In the genomic region with DNA sequence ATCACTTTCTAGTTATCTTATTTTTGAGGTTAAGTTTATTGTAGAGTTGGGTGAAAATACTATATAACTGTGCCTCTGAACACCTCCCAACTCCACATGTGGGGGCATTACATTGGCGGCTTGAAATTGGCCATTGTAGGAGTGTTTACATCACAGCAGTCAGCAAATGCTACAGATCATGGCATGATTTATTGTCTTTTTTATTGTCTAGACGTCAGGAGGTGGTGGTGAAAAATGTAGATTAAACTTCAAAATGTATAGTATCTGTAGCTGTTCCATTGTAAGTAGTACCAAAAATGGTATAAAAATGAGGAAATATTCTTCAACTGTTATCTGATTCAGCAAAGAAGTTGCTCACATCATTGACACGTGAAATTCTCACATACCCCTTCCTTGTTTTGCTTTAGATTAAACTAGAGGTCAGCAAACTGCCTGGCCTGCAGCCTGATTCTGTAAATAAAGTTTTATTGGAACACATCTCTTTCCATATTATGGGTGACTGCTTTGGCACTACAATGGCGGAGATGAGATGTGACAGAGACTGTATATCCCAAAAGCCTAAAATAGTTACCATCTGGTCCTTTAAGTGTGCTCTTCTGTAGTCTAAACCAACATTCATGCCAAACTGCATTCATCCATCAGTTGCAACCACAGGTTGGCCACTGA, we compare ENCODE assay signal across 24 cellular contexts.
"Had no signal": no experiment of that assay in that cellular context is flagged by ENCODE, and none has a peak within 500 bp of the region (broad histone marks: within the 10 kb centered on the region; RNA-seq: fewer than 3 reads in every experiment).

No MANE protein-coding gene starts in this region.

- H3K4me3 ChIP-seq: esophagus muscularis mucosa, gastrocnemius medialis, left ventricle myocardium inferior, lower lobe of right lung, sigmoid colon, skin epidermis, testis, tibial nerve, upper lobe of right lung, vagina had no signal

- H3K27ac Mint-ChIP-seq: immature natural killer cell; memory B cell; nephron progenitor cell; stimulated activated naive B cell treated with anti-CD40 and anti-IgM and Interleukin-4, amounts not matched to agents 10 μg/mL and 1 μg/mL and 100 μg/mL, for 72 hours had no signal

- H3K4me1 ChIP-seq: vagina had no signal

- DNase-seq: effector memory CD4-positive, alpha-beta T cell; gastrocnemius medialis; glutamatergic neuron; immature natural killer cell; left ventricle myocardium inferior; lower lobe of right lung; naive B cell; nephron progenitor cell; posterior cingulate gyrus; sigmoid colon; stimulated activated CD4-positive, alpha-beta T cell treated with anti-CD3 and anti-CD28 coated beads, Interleukin-2, amount 100 ng/mL, for 24 hours; stimulated activated CD4-positive, alpha-beta T cell treated with anti-CD3 and anti-CD28 coated beads, Interleukin-4, amount 100 ng/mL, for 4 hours; stimulated activated naive B cell treated with anti-CD40 and anti-IgM and Interleukin-4, amounts not matched to agents 10 μg/mL and 1 μg/mL and 100 μg/mL, for 72 hours; stimulated activated naive CD8-positive, alpha-beta T cell treated with anti-CD3 and anti-CD28 coated beads, Interleukin-15, amount 100 ng/mL, for 72 hours; testis; upper lobe of right lung had no signal

- H3K9me3 ChIP-seq: esophagus muscularis mucosa, gastrocnemius medialis, left ventricle myocardium inferior, lower lobe of right lung, sigmoid colon, testis, tibial nerve, upper lobe of right lung, vagina had no signal

- H3K27ac ChIP-seq: epithelial cell of prostate, esophagus muscularis mucosa, gastrocnemius medialis, left ventricle myocardium inferior, lower lobe of right lung, sigmoid colon, skin epidermis, tibial nerve, upper lobe of right lung, vagina had no signal

- H3K4me3 Mint-ChIP-seq: immature natural killer cell; memory B cell; naive B cell; nephron progenitor cell; stimulated activated naive B cell treated with anti-CD40 and anti-IgM and Interleukin-4, amounts not matched to agents 10 μg/mL and 1 μg/mL and 100 μg/mL, for 72 hours; stimulated activated naive CD8-positive, alpha-beta T cell treated with anti-CD3 and anti-CD28 coated beads, Interleukin-15, amount 100 ng/mL, for 72 hours had no signal

- H3K36me3 ChIP-seq: esophagus muscularis mucosa, gastrocnemius medialis, left ventricle myocardium inferior, lower lobe of right lung, sigmoid colon, tibial nerve, upper lobe of right lung, vagina had no signal

- H3K27me3 ChIP-seq: esophagus muscularis mucosa, gastrocnemius medialis, sigmoid colon, testis, tibial nerve, upper lobe of right lung, vagina had no signal

- H3K9me3 Mint-ChIP-seq: memory B cell; naive B cell; stimulated activated naive B cell treated with anti-CD40 and anti-IgM and Interleukin-4, amounts not matched to agents 10 μg/mL and 1 μg/mL and 100 μg/mL, for 72 hours; stimulated activated naive CD8-positive, alpha-beta T cell treated with anti-CD3 and anti-CD28 coated beads, Interleukin-15, amount 100 ng/mL, for 72 hours had no signal

- FAIRE-seq: endometrium, keratinocyte had no signal

- ATAC-seq: gastrocnemius medialis; lower lobe of right lung; stimulated activated naive B cell treated with anti-CD40 and anti-IgM and Interleukin-4, amounts not matched to agents 10 μg/mL and 1 μg/mL and 100 μg/mL, for 72 hours; stimulated activated naive CD8-positive, alpha-beta T cell treated with anti-CD3 and anti-CD28 coated beads, Interleukin-15, amount 100 ng/mL, for 72 hours; upper lobe of right lung had no signal

- H3K27me3 Mint-ChIP-seq: memory B cell; naive B cell; stimulated activated naive B cell treated with anti-CD40 and anti-IgM and Interleukin-4, amounts not matched to agents 10 μg/mL and 1 μg/mL and 100 μg/mL, for 72 hours; stimulated activated naive CD8-positive, alpha-beta T cell treated with anti-CD3 and anti-CD28 coated beads, Interleukin-15, amount 100 ng/mL, for 72 hours had no signal
